ENCODE assay signal across 9 cellular contexts in genomic region chr1:155044812-155045690, GRCh38. TPM values are rescaled to one million over a fixed set of nuclear protein-coding genes. Genes with fewer than 3 reads are reported as not detected.
DNase-seq lines count a peak whose midpoint lies in the region; ATAC-seq and TF ChIP-seq lines count a peak whose summit lies in the region.
"Had no signal": no experiment of that assay in that cellular context is flagged by ENCODE, and none has a peak within 500 bp of the region (broad histone marks: within the 10 kb centered on the region; RNA-seq: fewer than 3 reads in every experiment).

No MANE protein-coding gene starts in this region.

- H3K27me3 Mint-ChIP-seq in naive thymus-derived CD8-positive, alpha-beta T cell: peaks cover 0 to 2% (median 2%) of the 10 kb centered on the region in 5 donors

- H3K4me2 ChIP-seq in OCI-LY3 (ENCODE audit: low read length) (no peak overlapping the region), fibroblast of lung (ENCODE audit: extremely low read depth, insufficient read depth, low read length) (no peak overlapping the region)

- TF ChIP-seq CTCF in OCI-LY3 (IDR thresholded peaks at IDR 0.05; ENCODE audit: low read depth, low read length): peak; percentile 88
- peak; percentile 68 to 87 for TF ChIP-seq CTCF in fibroblast of lung (conservative IDR thresholded peaks at IDR 0.05 in 1 of 2, IDR thresholded peaks at IDR 0.05 in 1 of 2; ENCODE audit: low read depth in 1 of 2, low read length in 2 of 2)

- POLR2A ChIA-PET in naive thymus-derived CD8-positive, alpha-beta T cell (lab: Charles Lee): interaction anchor here (0.5 to 4.0 kb wide), 5 partner anchors 16 to 1316 kb away, joined by 3 to 22 read pairs (median 4); partner anchors contain the start of gene EFNA3

- no peak overlapping the region for H3K4me3 Mint-ChIP-seq in naive thymus-derived CD8-positive, alpha-beta T cell
- H3K4me3 Mint-ChIP-seq: T-helper 1 cell treated with Interleukin-12 subunit alpha and Interleukin-12 subunit beta and Interleukin-4 antibody, amounts not matched to agents 30 μg/mL and 1 μg/mL, for 36 hours had no signal

- H3K9me3 ChIP-seq in OCI-LY3 (ENCODE audit: insufficient read depth, low read length) (no peaks in the 10 kb centered on the region), fibroblast of lung (ENCODE audit: control insufficient read depth, insufficient read depth, low read depth, low read length) (no peaks in the 10 kb centered on the region)

- H3K79me2 ChIP-seq in OCI-LY3 (ENCODE audit: low read length) (no peaks in the 10 kb centered on the region), fibroblast of lung (ENCODE audit: control insufficient read depth, insufficient read depth, low read length) (no peaks in the 10 kb centered on the region)

- no peaks in the 10 kb centered on the region for H3K36me3 Mint-ChIP-seq in naive thymus-derived CD8-positive, alpha-beta T cell

- H3K4me1 ChIP-seq in OCI-LY3 (ENCODE audit: low read length) (peaks cover 4% of the 10 kb centered on the region), fibroblast of lung (ENCODE audit: control insufficient read depth, extremely low read depth, insufficient read depth, low read length) (peaks cover 6% of the 10 kb centered on the region)

- H3K4me3 ChIP-seq in OCI-LY3 (ENCODE audit: low read length) (no peak overlapping the region), fibroblast of lung (replicated peaks in 1 of 4; ENCODE audit: control extremely low read depth in 1 of 4, insufficient read depth in 1 of 4, low read depth in 3 of 4, low read length in 4 of 4) (no peak overlapping the region)

- H4K20me1 ChIP-seq in OCI-LY3 (ENCODE audit: insufficient read depth, low read length) (no peaks in the 10 kb centered on the region), fibroblast of lung (ENCODE audit: control insufficient read depth, extremely low read depth, insufficient read depth, low read length) (no peaks in the 10 kb centered on the region)

- H3K4me1 Mint-ChIP-seq in naive thymus-derived CD8-positive, alpha-beta T cell: peaks cover 3 to 11% (median 7%) of the 10 kb centered on the region in 4 donors

- H3K27ac Mint-ChIP-seq in naive thymus-derived CD8-positive, alpha-beta T cell: peak overlapping the region in 1 of 10 donors; percentile 17
- H3K27ac Mint-ChIP-seq: T-helper 1 cell treated with Interleukin-12 subunit alpha and Interleukin-12 subunit beta and Interleukin-4 antibody, amounts not matched to agents 30 μg/mL and 1 μg/mL, for 36 hours had no signal

- H3K9ac ChIP-seq in OCI-LY3 (ENCODE audit: low read length): no peak overlapping the region
- H3K9ac ChIP-seq in fibroblast of lung (ENCODE audit: insufficient read depth, low read length): no peak overlapping the region

- H3K27ac ChIP-seq in OCI-LY3 (ENCODE audit: low read length) (no peak overlapping the region), fibroblast of lung (ENCODE audit: insufficient read depth, low read length) (no peak overlapping the region)

- ATAC-seq in HG03280 (IDR thresholded peaks at IDR 0.05; ENCODE audit: unreplicated experiment): peak; percentile 52
- peak; percentile 95 to 99 for ATAC-seq in naive thymus-derived CD8-positive, alpha-beta T cell
- ATAC-seq in GM21576 (IDR thresholded peaks at IDR 0.05; ENCODE audit: unreplicated experiment): no peak

- H2AFZ ChIP-seq in OCI-LY3 (ENCODE audit: low read depth, low read length) (peak overlapping the region; percentile 35; the same call in 1 of the 2 replicates), fibroblast of lung (ENCODE audit: low read length) (no peak overlapping the region)

- DNase-seq in COLO829 (ENCODE audit: low spot score) (peak; percentile 85), fibroblast of lung (ENCODE audit: low read depth in 2 of 2) (peak; percentile 66 to 85), ureter (ENCODE audit: low spot score) (peak; percentile 70)
- DNase-seq in activated T-cell treated with anti-CD3 and anti-CD28 coated beads, Interleukin-2, amount 50 U/mL, for 48 hours: peak; percentile 53 to 72
- DNase-seq in naive thymus-derived CD8-positive, alpha-beta T cell: peak in 9 of 10 donors; percentile 40 to 82 (median 59)

- H3K36me3 ChIP-seq in OCI-LY3 (replicated peaks; ENCODE audit: low read depth, low read length) (no peaks in the 10 kb centered on the region), fibroblast of lung (ENCODE audit: control insufficient read depth, insufficient read depth, low read length) (no peaks in the 10 kb centered on the region)

- H3K27me3 ChIP-seq in OCI-LY3 (ENCODE audit: low read depth, low read length): no peaks in the 10 kb centered on the region
- peaks cover 6% of the 10 kb centered on the region for H3K27me3 ChIP-seq in fibroblast of lung (ENCODE audit: control insufficient read depth, insufficient read depth, low read length)

- H3K9me3 Mint-ChIP-seq in naive thymus-derived CD8-positive, alpha-beta T cell: no peaks in the 10 kb centered on the region
- H3K9me3 Mint-ChIP-seq: T-helper 1 cell treated with Interleukin-12 subunit alpha and Interleukin-12 subunit beta and Interleukin-4 antibody, amounts not matched to agents 30 μg/mL and 1 μg/mL, for 36 hours had no signal

RNA-seq across cellular contexts. Expression of gene ADAM15, which starts 6.1 kb away (rescaled TPM):
- total RNA-seq in fibroblast of lung: 49.1 and 58.5 TPM in 2 replicates
- polyA plus RNA-seq in fibroblast of lung: 19.5 and 28.9 TPM in 2 replicates
- 37.4 and 58.0 TPM in 2 replicates for polyA plus RNA-seq in fibroblast of lung (2012)
- polyA minus RNA-seq in fibroblast of lung (ENCODE audit: low replicate concordance): 144 and 162 TPM in 2 replicates
- 10 to 100 TPM; 21.1 to 21.9 TPM for total RNA-seq in naive thymus-derived CD8-positive, alpha-beta T cell
- polyA plus RNA-seq in naive thymus-derived CD8-positive, alpha-beta T cell: 1 to 10 TPM; 2.8 to 4.5 (median 3.1) TPM
- 152 TPM for total RNA-seq in ureter

RNA-seq across cellular contexts. Expression of gene DCST1, which starts 11.4 kb away (rescaled TPM):
- not detected in 2 replicates for total RNA-seq in fibroblast of lung
- polyA plus RNA-seq in fibroblast of lung: not detected in 2 replicates
- not detected in 2 replicates for polyA plus RNA-seq in fibroblast of lung (2012)
- not detected in 2 replicates for polyA minus RNA-seq in fibroblast of lung (ENCODE audit: low replicate concordance)
- total RNA-seq in naive thymus-derived CD8-positive, alpha-beta T cell: not detected
- not detected for polyA plus RNA-seq in naive thymus-derived CD8-positive, alpha-beta T cell
- not detected for total RNA-seq in ureter

RNA-seq across cellular contexts. Expression of gene DCST2, which starts 11.5 kb away (rescaled TPM):
- total RNA-seq in fibroblast of lung (under 0.01 and 0.17 TPM in 2 replicates), ureter (1.2 TPM)
- 0.06 and 0.10 TPM in 2 replicates for polyA plus RNA-seq in fibroblast of lung
- polyA plus RNA-seq in fibroblast of lung (2012): not detected in 2 replicates
- polyA minus RNA-seq in fibroblast of lung (ENCODE audit: low replicate concordance): not detected in 2 replicates
- 1 to 10 TPM in 1 of 2 experiments, under 1 TPM in 1; 0.83 to 1.1 TPM for total RNA-seq in naive thymus-derived CD8-positive, alpha-beta T cell
- not detected for polyA plus RNA-seq in naive thymus-derived CD8-positive, alpha-beta T cell

RNA-seq across cellular contexts. Expression of gene EFNA4, which starts 18.5 kb away (rescaled TPM):
- total RNA-seq in fibroblast of lung (2.8 and 3.8 TPM in 2 replicates), ureter (11.2 TPM)
- polyA plus RNA-seq in fibroblast of lung: 2.6 and 4.3 TPM in 2 replicates
- polyA plus RNA-seq in fibroblast of lung (2012): 3.6 and 3.9 TPM in 2 replicates
- 3.3 and 8.4 TPM in 2 replicates for polyA minus RNA-seq in fibroblast of lung (ENCODE audit: low replicate concordance)
- 1 to 10 TPM; 4.6 to 5.3 TPM for total RNA-seq in naive thymus-derived CD8-positive, alpha-beta T cell
- polyA plus RNA-seq in naive thymus-derived CD8-positive, alpha-beta T cell: 1 to 10 TPM; 1.0 to 2.6 (median 1.1) TPM

RNA-seq across cellular contexts. Expression of gene EFNA3, which starts 33.6 kb away (rescaled TPM):
- total RNA-seq in fibroblast of lung (0.33 and 0.51 TPM in 2 replicates), ureter (1.1 TPM)
- 0.16 and 0.30 TPM in 2 replicates for polyA plus RNA-seq in fibroblast of lung
- 0.22 and 0.76 TPM in 2 replicates for polyA plus RNA-seq in fibroblast of lung (2012)
- polyA minus RNA-seq in fibroblast of lung (ENCODE audit: low replicate concordance): 2.8 TPM in 1 of 2 replicates, not detected in the other
- total RNA-seq in naive thymus-derived CD8-positive, alpha-beta T cell: 1 to 10 TPM in 1 of 2 experiments, under 1 TPM in 1; 0.88 to 1.2 TPM
- 1 to 10 TPM in 1 of 3 donors, under 1 TPM in 2; 0.53 to 1.3 (median 0.56) TPM for polyA plus RNA-seq in naive thymus-derived CD8-positive, alpha-beta T cell
